In genomic region chr5:107669543-107670027, GRCh38 we compare ENCODE assay signal across 8 cellular contexts. TPM values are rescaled to one million over a fixed set of nuclear protein-coding genes. Genes with fewer than 3 reads are reported as not detected.
A peak's percentile ranks its signal among the peaks of the same experiment; 100 is the strongest.
DNase-seq lines count a peak whose midpoint lies in the region; ATAC-seq and TF ChIP-seq lines count a peak whose summit lies in the region.

No MANE protein-coding gene starts in this region.

- H3K27me3 ChIP-seq in CD8-positive, alpha-beta T cell (ENCODE audit: insufficient read depth, low read length): peaks cover 17% of the 10 kb centered on the region
- H3K27me3 ChIP-seq in HUES6 (ENCODE audit: control insufficient read depth, insufficient read depth, low read length): peaks cover 19% of the 10 kb centered on the region
- H3K27me3 ChIP-seq in parathyroid adenoma (ENCODE audit: control insufficient read depth, insufficient read depth, low read length): no peaks in the 10 kb centered on the region

- peaks cover 28% of the 10 kb centered on the region for H3K4me1 ChIP-seq in CD8-positive, alpha-beta T cell (ENCODE audit: insufficient read depth, low read length)
- H3K4me1 ChIP-seq in HUES6 (ENCODE audit: control insufficient read depth, insufficient read depth, low read length): peaks cover 16% of the 10 kb centered on the region
- peaks cover 3% of the 10 kb centered on the region for H3K4me1 ChIP-seq in parathyroid adenoma

- no peak overlapping the region for H3K4me3 ChIP-seq in CD8-positive, alpha-beta T cell (ENCODE audit: low read depth, low read length)
- H3K4me3 ChIP-seq in HUES6 (ENCODE audit: low read depth, low read length): peak overlapping the region; percentile 91
- H3K4me3 ChIP-seq in parathyroid adenoma (ENCODE audit: low read depth, low read length): peak overlapping the region; percentile 36

- TF ChIP-seq CTCF in CD8-positive, alpha-beta T cell (IDR thresholded peaks at IDR 0.05): no peak
- TF ChIP-seq CTCF in parathyroid adenoma (IDR thresholded peaks at IDR 0.05): no peak

- H3K36me3 Mint-ChIP-seq in CD8-positive, alpha-beta T cell: no peaks in the 10 kb centered on the region
- H3K36me3 Mint-ChIP-seq in activated T-helper 1 cell treated with anti-CD3 and anti-CD28 coated beads, Interleukin-12 subunit alpha, Interleukin-12 subunit beta, Interleukin-2, Interleukin-4 antibody, amounts not matched to agents 30 ng/mL and 10 ng/mL and 1 ng/mL, durations not matched to agents 14 hours and 24 hours and 36 hours (ENCODE audit: low read depth): no peaks in the 10 kb centered on the region

- H3K9me3 Mint-ChIP-seq in CD8-positive, alpha-beta T cell: no peaks in the 10 kb centered on the region
- no peaks in the 10 kb centered on the region for H3K9me3 Mint-ChIP-seq in activated T-helper 1 cell treated with anti-CD3 and anti-CD28 coated beads, Interleukin-12 subunit alpha, Interleukin-12 subunit beta, Interleukin-2, Interleukin-4 antibody, amounts not matched to agents 30 ng/mL and 10 ng/mL and 1 ng/mL, durations not matched to agents 14 hours and 24 hours and 36 hours

- H3K4me1 Mint-ChIP-seq in CD8-positive, alpha-beta T cell (ENCODE audit: low read depth): peaks cover 34% of the 10 kb centered on the region
- H3K4me1 Mint-ChIP-seq in activated T-helper 1 cell treated with anti-CD3 and anti-CD28 coated beads, Interleukin-12 subunit alpha, Interleukin-12 subunit beta, Interleukin-2, Interleukin-4 antibody, amounts not matched to agents 30 ng/mL and 10 ng/mL and 1 ng/mL, durations not matched to agents 14 hours and 24 hours and 36 hours (ENCODE audit: low read depth): peaks cover 22% of the 10 kb centered on the region

- CTCF ChIA-PET in CD8-positive, alpha-beta T cell (lab: Charles Lee): interaction anchor here (0.7 kb wide), 1 partner anchor 502 kb away, joined by 4 read pairs; no protein-coding TSS in a partner anchor

- peak overlapping the region; percentile 66 for H2AFZ ChIP-seq in parathyroid adenoma

- H3K9ac ChIP-seq in HUES6 (ENCODE audit: low read length) (peak overlapping the region; percentile 81), parathyroid adenoma (no peak overlapping the region)

- peak overlapping the region; percentile 54 for H3K4me3 Mint-ChIP-seq in CD8-positive, alpha-beta T cell
- H3K4me3 Mint-ChIP-seq in activated T-helper 1 cell treated with anti-CD3 and anti-CD28 coated beads, Interleukin-12 subunit alpha, Interleukin-12 subunit beta, Interleukin-2, Interleukin-4 antibody, amounts not matched to agents 30 ng/mL and 10 ng/mL and 1 ng/mL, durations not matched to agents 14 hours and 24 hours and 36 hours: peak overlapping the region; percentile 45

- H3K27ac ChIP-seq in CD8-positive, alpha-beta T cell (ENCODE audit: low read depth, low read length): no peak overlapping the region
- H3K27ac ChIP-seq in HUES6 (ENCODE audit: low read depth, low read length) (no peak overlapping the region), parathyroid adenoma (no peak overlapping the region)

- H3K9me3 ChIP-seq in CD8-positive, alpha-beta T cell (ENCODE audit: low read length): no peaks in the 10 kb centered on the region
- H3K9me3 ChIP-seq in HUES6 (ENCODE audit: control insufficient read depth, insufficient read depth, low read depth, low read length): no peaks in the 10 kb centered on the region
- no peaks in the 10 kb centered on the region for H3K9me3 ChIP-seq in parathyroid adenoma (ENCODE audit: control insufficient read depth, low read length)

- H3K4me2 ChIP-seq in parathyroid adenoma (ENCODE audit: low read length): peak overlapping the region; percentile 70

- H3K79me2 ChIP-seq in parathyroid adenoma: no peaks in the 10 kb centered on the region

- H3K27ac Mint-ChIP-seq in CD8-positive, alpha-beta T cell: no peak overlapping the region
- H3K27ac Mint-ChIP-seq in activated T-helper 1 cell treated with anti-CD3 and anti-CD28 coated beads, Interleukin-12 subunit alpha, Interleukin-12 subunit beta, Interleukin-2, Interleukin-4 antibody, amounts not matched to agents 30 ng/mL and 10 ng/mL and 1 ng/mL, durations not matched to agents 14 hours and 24 hours and 36 hours: no peak overlapping the region

- intact Hi-C loops in CD8-positive, alpha-beta T cell (cut with DNase I, micrococcal nuclease): loop anchor here in 1 of 2 experiments (10.0 kb wide), 1 partner anchor 675 kb away; no protein-coding TSS in a partner anchor
- intact Hi-C loops in activated T-helper 1 cell treated with anti-CD3 and anti-CD28 coated beads, Interleukin-12 subunit alpha, Interleukin-12 subunit beta, Interleukin-2, Interleukin-4 antibody, amounts not matched to agents 30 ng/mL and 10 ng/mL and 1 ng/mL, durations not matched to agents 14 hours and 24 hours and 36 hours (cut with micrococcal nuclease): loop anchor here (5.0 to 10.0 kb wide), 2 partner anchors 253 to 675 kb away; no protein-coding TSS in a partner anchor
- intact Hi-C loops in cardiac septum (cut with DNase I): loop anchor here (2.0 to 10.0 kb wide), 9 partner anchors 77 to 615 kb away; no protein-coding TSS in a partner anchor

- POLR2A ChIA-PET in CD8-positive, alpha-beta T cell (lab: Charles Lee): no interaction called here

- peaks cover 60% of the 10 kb centered on the region for H3K27me3 Mint-ChIP-seq in CD8-positive, alpha-beta T cell (ENCODE audit: low read depth)
- peaks cover 72% of the 10 kb centered on the region for H3K27me3 Mint-ChIP-seq in activated T-helper 1 cell treated with anti-CD3 and anti-CD28 coated beads, Interleukin-12 subunit alpha, Interleukin-12 subunit beta, Interleukin-2, Interleukin-4 antibody, amounts not matched to agents 30 ng/mL and 10 ng/mL and 1 ng/mL, durations not matched to agents 14 hours and 24 hours and 36 hours (ENCODE audit: insufficient read depth)

- ATAC-seq in CD8-positive, alpha-beta T cell: no peak
- no peak for ATAC-seq in HG03439 (IDR thresholded peaks at IDR 0.05; ENCODE audit: unreplicated experiment)

- H3K36me3 ChIP-seq in CD8-positive, alpha-beta T cell (ENCODE audit: insufficient read depth, low read length): no peaks in the 10 kb centered on the region
- no peaks in the 10 kb centered on the region for H3K36me3 ChIP-seq in HUES6 (ENCODE audit: control insufficient read depth, insufficient read depth, low read length)
- H3K36me3 ChIP-seq in parathyroid adenoma (ENCODE audit: control insufficient read depth, insufficient read depth, low read length): no peaks in the 10 kb centered on the region

- no peak for DNase-seq in CD8-positive, alpha-beta T cell
- no peak for DNase-seq in activated T-helper 1 cell treated with anti-CD3 and anti-CD28 coated beads, Interleukin-12 subunit alpha, Interleukin-12 subunit beta, Interleukin-2, Interleukin-4 antibody, amounts not matched to agents 30 ng/mL and 10 ng/mL and 1 ng/mL, durations not matched to agents 14 hours and 24 hours and 36 hours (ENCODE audit: low spot score)
- DNase-seq in cardiac septum (ENCODE audit: low spot score) (peak; percentile 78), NCI-H510A treated with DMSO at 0.1 percent for 48 hours (lab: John Stamatoyannopoulos, UW) (no peak), KG1 (lab: John Stamatoyannopoulos, UW) (no peak)

RNA-seq across cellular contexts. Expression of gene EFNA5, which starts 1.2 kb away (rescaled TPM):
- total RNA-seq in CD8-positive, alpha-beta T cell: not detected
- total RNA-seq in activated T-helper 1 cell treated with anti-CD3 and anti-CD28 coated beads, Interleukin-12 subunit alpha, Interleukin-12 subunit beta, Interleukin-2, Interleukin-4 antibody, amounts not matched to agents 30 ng/mL and 10 ng/mL and 1 ng/mL, durations not matched to agents 14 hours and 24 hours and 36 hours: not detected in 2 replicates
- 40.9 TPM for total RNA-seq in cardiac septum

Comparison
In these comparisons a context has a peak if more than half of its experiments do, and no peak if none do; other contexts are left out.
1. RNA of gene EFNA5, which starts 1.2 kb away (total RNA-seq): 40.9 TPM in cardiac septum (single experiment); not detected in CD8-positive, alpha-beta T cell and not detected in activated T-helper 1 cell treated with anti-CD3 and anti-CD28 coated beads, Interleukin-12 subunit alpha, Interleukin-12 subunit beta, Interleukin-2, Interleukin-4 antibody, amounts not matched to agents 30 ng/mL and 10 ng/mL and 1 ng/mL, durations not matched to agents 14 hours and 24 hours and 36 hours; every median in the first group is over 10 times any median in the second.